In genomic region chr10:130763071-130763470, GRCh38 we compare ENCODE assay signal across 24 cellular contexts.
A peak's percentile ranks its signal among the peaks of the same experiment; 100 is the strongest.
DNase-seq lines count a peak whose midpoint lies in the region; ATAC-seq, FAIRE-seq and TF ChIP-seq lines count a peak whose summit lies in the region.
"Had no signal": no experiment of that assay in that cellular context is flagged by ENCODE, and none has a peak within 500 bp of the region (broad histone marks: within the 10 kb centered on the region; RNA-seq: fewer than 3 reads in every experiment).

No MANE protein-coding gene starts in this region.

- H3K4me1 ChIP-seq in RWPE2 (ENCODE audit: insufficient read depth, poor library complexity, severe bottlenecking) (no peaks in the 10 kb centered on the region), HepG2 (ENCODE audit: insufficient read depth, low read length) (no peaks in the 10 kb centered on the region), osteoblast (ENCODE audit: insufficient read depth, low read length) (no peaks in the 10 kb centered on the region), spleen (no peaks in the 10 kb centered on the region), thyroid gland (no peaks in the 10 kb centered on the region)
- H3K4me1 ChIP-seq: A549, Caco-2 had no signal

- H3K4me2 ChIP-seq in HepG2 (ENCODE audit: low read depth, low read length) (no peak overlapping the region), osteoblast (ENCODE audit: insufficient read depth, low read length) (no peak overlapping the region)
- H3K4me2 ChIP-seq: A549; BLaER1 treated with 17β-estradiol and CSF1 and Interleukin-3, amounts not matched to agents 10 nM and 100 nM had no signal

- TF ChIP-seq POLR2A in HepG2 (IDR thresholded peaks at IDR 0.05; ENCODE audit: insufficient read depth in 1 of 2, low read depth in 2 of 2, low read length in 2 of 2) (no peak), spleen (IDR thresholded peaks at IDR 0.05) (no peak), thyroid gland (IDR thresholded peaks at IDR 0.05) (no peak)

- no peak for TF ChIP-seq RAD21 in HepG2 (CRISPR knock-in tag; IDR thresholded peaks at IDR 0.05)

- intact Hi-C loops in HepG2 (cut with micrococcal nuclease; ENCODE audit: unreplicated experiment) (no loop called here), spleen (cut with DNase I; ENCODE audit: low total_unique reads) (no loop called here), thyroid gland (cut with DNase I) (no loop called here)

- H3K27me3 ChIP-seq in RWPE2 (ENCODE audit: insufficient read depth, poor library complexity, severe bottlenecking) (no peaks in the 10 kb centered on the region), HepG2 (ENCODE audit: control insufficient read depth in 1 of 2, insufficient read depth in 2 of 2, low read length in 2 of 2) (no peaks in the 10 kb centered on the region), osteoblast (ENCODE audit: insufficient read depth, low read length) (no peaks in the 10 kb centered on the region), spleen (replicated peaks in 1 of 7) (peaks cover 0 to 19% (median 0%) of the 10 kb centered on the region in 7 donors), thyroid gland (no peaks in the 10 kb centered on the region)
- H3K27me3 ChIP-seq: BLaER1 treated with 17β-estradiol and CSF1 and Interleukin-3, amounts not matched to agents 10 nM and 100 nM had no signal

- no peak for FAIRE-seq in HepG2 (lab: Jason Lieb, UNC)
- FAIRE-seq: A549, D721Med, G401.6, GM12891, GM19239 had no signal

- H3K27ac Mint-ChIP-seq in T-helper 17 cell: no peak overlapping the region
- H3K27ac Mint-ChIP-seq: B cell; CD4-positive, alpha-beta T cell; CD8-positive, alpha-beta T cell had no signal

- ATAC-seq in RWPE2 (ENCODE audit: low read depth) (no peak), HepG2 (no peak), T-helper 17 cell (no peak), HG03280 (IDR thresholded peaks at IDR 0.05; ENCODE audit: unreplicated experiment) (no peak)
- ATAC-seq: A549; CD8-positive, alpha-beta T cell had no signal

- CTCF ChIA-PET in HepG2 (lab: Yijun Ruan, JAX; ENCODE audit: low intra/inter-chr PET ratio, low total read pairs): no interaction called here

- in situ Hi-C loops in HepG2 (cut with HindIII; ENCODE audit: extremely low pct_ligation_motif_present, low pct_unique_long_range_greater_than_20kb): no loop called here

- H3K36me3 Mint-ChIP-seq in T-helper 17 cell (ENCODE audit: low read depth): peaks cover 3% of the 10 kb centered on the region
- H3K36me3 Mint-ChIP-seq: CD8-positive, alpha-beta T cell had no signal

- DNase-seq in RWPE2 (ENCODE audit: low spot score): peak; percentile 4
- DNase-seq in HepG2 (ENCODE audit: low spot score): no peak
- DNase-seq in osteoblast (ENCODE audit: insufficient read length, low spot score, missing footprints): peak; percentile 17
- DNase-seq in spleen: peak; percentile 14
- DNase-seq in T-helper 17 cell: no peak
- DNase-seq in NCI-H510A (lab: John Stamatoyannopoulos, UW): no peak
- no peak for DNase-seq in thyroid gland
- DNase-seq: AML-193; Caco-2; Calu3; CD4-positive, alpha-beta T cell; CD8-positive, alpha-beta T cell; DMS79 treated with DMSO at 0.1 percent for 48 hours; GF-D8 had no signal

- BruUV-seq in HepG2 (replicated peaks; lab: Mats Ljungman, UMichigan): no TSS peak

- H3K27ac ChIP-seq in RWPE2 (ENCODE audit: poor library complexity, severe bottlenecking) (no peak overlapping the region), HepG2 (ENCODE audit: extremely low read length, insufficient read depth, low read length) (no peak overlapping the region), osteoblast (ENCODE audit: low read depth, low read length) (no peak overlapping the region), spleen (no peak overlapping the region), thyroid gland (no peak overlapping the region)
- H3K27ac ChIP-seq: 22Rv1; A549; BLaER1 treated with 17β-estradiol and CSF1 and Interleukin-3, amounts not matched to agents 10 nM and 100 nM; C4-2B had no signal

- no peak overlapping the region for H3K4me3 Mint-ChIP-seq in T-helper 17 cell
- H3K4me3 Mint-ChIP-seq: B cell; CD4-positive, alpha-beta T cell; CD8-positive, alpha-beta T cell had no signal

- 23% methylated on average over 6 of the region's 6 CpGs for WGBS in HepG2 (ENCODE audit: low lambda C conversion rate)
- WGBS in spleen, 5 donors: 85 to 90% (median 86%) methylated on average over 6 of the region's 6 CpGs
- 86 to 92% methylated on average over 6 of the region's 6 CpGs for whole genome bisulfite sequencing in thyroid gland, 2 donors

- H2AFZ ChIP-seq in HepG2 (ENCODE audit: low read length) (no peak overlapping the region), osteoblast (ENCODE audit: low read length) (no peak overlapping the region)

- no peak overlapping the region for H3K9ac ChIP-seq in HepG2 (ENCODE audit: insufficient read depth, low read depth, low read length)
- H3K9ac ChIP-seq: BLaER1 treated with 17β-estradiol and CSF1 and Interleukin-3, amounts not matched to agents 10 nM and 100 nM had no signal

- H3K4me3 ChIP-seq in RWPE2 (ENCODE audit: severe bottlenecking) (no peak overlapping the region), HepG2 (replicated peaks in 1 of 3; ENCODE audit: insufficient read depth in 1 of 3, low read depth in 2 of 3, low read length in 3 of 3) (no peak overlapping the region), osteoblast (ENCODE audit: insufficient read depth, low read length) (no peak overlapping the region), spleen (no peak overlapping the region), thyroid gland (replicated peaks in 1 of 3) (no peak overlapping the region)
- H3K4me3 ChIP-seq: A549; BLaER1 treated with 17β-estradiol and CSF1 and Interleukin-3, amounts not matched to agents 10 nM and 100 nM had no signal

- H3K4me1 Mint-ChIP-seq in T-helper 17 cell: no peaks in the 10 kb centered on the region
- H3K4me1 Mint-ChIP-seq: B cell had no signal

- no peaks in the 10 kb centered on the region for H3K27me3 Mint-ChIP-seq in T-helper 17 cell
- H3K27me3 Mint-ChIP-seq: B cell; CD4-positive, alpha-beta T cell had no signal

- H3K36me3 ChIP-seq in RWPE2 (ENCODE audit: low read depth) (no peaks in the 10 kb centered on the region), HepG2 (replicated peaks in 1 of 2; ENCODE audit: control insufficient read depth in 1 of 2, insufficient read depth in 2 of 2, low read length in 2 of 2) (no peaks in the 10 kb centered on the region), osteoblast (ENCODE audit: insufficient read depth, low read length) (no peaks in the 10 kb centered on the region), spleen (no peaks in the 10 kb centered on the region), thyroid gland (no peaks in the 10 kb centered on the region)

- POLR2A ChIA-PET in HepG2 (lab: Yijun Ruan, JAX): no interaction called here

- H3K9me3 ChIP-seq in RWPE2 (ENCODE audit: severe bottlenecking) (peaks cover 2% of the 10 kb centered on the region), HepG2 (ENCODE audit: low read length) (peaks cover 14% of the 10 kb centered on the region; the same call in 1 of the 2 replicates), osteoblast (ENCODE audit: low read depth, low read length) (no peaks in the 10 kb centered on the region), spleen (peaks cover 0 to 41% (median 13%) of the 10 kb centered on the region in 8 donors), T-helper 17 cell (ENCODE audit: control insufficient read depth, low read length, poor library complexity, severe bottlenecking) (no peaks in the 10 kb centered on the region), thyroid gland (no peaks in the 10 kb centered on the region)
- H3K9me3 ChIP-seq: A549 had no signal

- no peak for TF ChIP-seq CTCF in RWPE2 (IDR thresholded peaks at IDR 0.05; ENCODE audit: poor library complexity, severe bottlenecking)
- no peak for TF ChIP-seq CTCF in HepG2 (CRISPR knock-in tag; IDR thresholded peaks at IDR 0.05)
- no peak for TF ChIP-seq CTCF in osteoblast (IDR thresholded peaks at IDR 0.05; ENCODE audit: extremely low read depth, low read depth, low read length)
- no peak for TF ChIP-seq CTCF in spleen (IDR thresholded peaks at IDR 0.05 in 8 of 11, conservative IDR thresholded peaks at IDR 0.05 in 3 of 11)
- TF ChIP-seq CTCF in thyroid gland (IDR thresholded peaks at IDR 0.05): no peak

- no peaks in the 10 kb centered on the region for H3K79me2 ChIP-seq in HepG2 (ENCODE audit: insufficient read depth, low read length)
- no peaks in the 10 kb centered on the region for H3K79me2 ChIP-seq in osteoblast (ENCODE audit: insufficient read depth, low read length)

- H4K20me1 ChIP-seq in HepG2 (ENCODE audit: insufficient read depth, low read length) (no peaks in the 10 kb centered on the region), osteoblast (ENCODE audit: insufficient read depth, low read length) (no peaks in the 10 kb centered on the region)
- H4K20me1 ChIP-seq: BLaER1 treated with 17β-estradiol and CSF1 and Interleukin-3, amounts not matched to agents 10 nM and 100 nM had no signal

- no peak for TF ChIP-seq EP300 in HepG2 (IDR thresholded peaks at IDR 0.05; ENCODE audit: low read depth in 2 of 2, low read length in 2 of 2)
- TF ChIP-seq EP300 in HepG2 (CRISPR knock-in tag; IDR thresholded peaks at IDR 0.05; ENCODE audit: borderline replicate concordance): no peak

TF ChIP-seq in HepG2, 621 proteins besides CTCF, POLR2A, EP300 and RAD21:
- TF ChIP-seq TP53 (CRISPR knock-in tag; conservative IDR thresholded peaks at IDR 0.05) (no peak), POLR2AphosphoS2 (IDR thresholded peaks at IDR 0.05; ENCODE audit: low read depth, low read length) (no peak), MNT (IDR thresholded peaks at IDR 0.05) (peak; percentile 91)

Comparison
In these comparisons a context has a peak if more than half of its experiments do, and no peak if none do; other contexts are left out.
1. DNase-seq: peak in RWPE2 (single experiment), osteoblast (single experiment) and spleen (single experiment); none in HepG2 (single experiment), T-helper 17 cell (0 of 3), NCI-H510A (single experiment) and thyroid gland (0 of 2).